8 cellular contexts compared by ENCODE assay signal in genomic region chr12:95623554-95624170, GRCh38.
DNase-seq lines count a peak whose midpoint lies in the region; ATAC-seq and TF ChIP-seq lines count a peak whose summit lies in the region.

No MANE protein-coding gene starts in this region.

- no peak overlapping the region for H3K4me3 Mint-ChIP-seq in activated naive CD8-positive, alpha-beta T cell treated with anti-CD3 and anti-CD28 coated beads, Interleukin-2, amount 10 ng/mL, durations not matched to agents 7 days and 5 days

- H3K36me3 Mint-ChIP-seq in activated naive CD8-positive, alpha-beta T cell treated with anti-CD3 and anti-CD28 coated beads, Interleukin-2, amount 10 ng/mL, durations not matched to agents 7 days and 5 days, result no peaks in the 10 kb centered on the region

- POLR2A ChIA-PET in activated naive CD8-positive, alpha-beta T cell treated with anti-CD3 and anti-CD28 coated beads, Interleukin-2, amount 10 ng/mL, durations not matched to agents 7 days and 5 days (lab: Charles Lee), result no interaction called here

- no peak for ATAC-seq in activated naive CD8-positive, alpha-beta T cell treated with anti-CD3 and anti-CD28 coated beads, Interleukin-2, amount 10 ng/mL, durations not matched to agents 7 days and 5 days (ENCODE audit: low read depth)
- ATAC-seq in left cardiac atrium (peak; percentile 90 to 91), GM19328 (IDR thresholded peaks at IDR 0.05; ENCODE audit: unreplicated experiment) (no peak), GM18909 (IDR thresholded peaks at IDR 0.05; ENCODE audit: poor library complexity, unreplicated experiment) (no peak)

- intact Hi-C loops in left cardiac atrium (cut with DNase I), result no loop called here

- H3K9me3 Mint-ChIP-seq in activated naive CD8-positive, alpha-beta T cell treated with anti-CD3 and anti-CD28 coated beads, Interleukin-2, amount 10 ng/mL, durations not matched to agents 7 days and 5 days, result no peaks in the 10 kb centered on the region

- H3K27me3 Mint-ChIP-seq in activated naive CD8-positive, alpha-beta T cell treated with anti-CD3 and anti-CD28 coated beads, Interleukin-2, amount 10 ng/mL, durations not matched to agents 7 days and 5 days, result no peaks in the 10 kb centered on the region

- DNase-seq in ACHN (peak; percentile 89), GM10266 (ENCODE audit: extremely low spot score) (peak; percentile 51), NCI-H226 (peak; percentile 86), left cardiac atrium (peak; percentile 69), retina (peak; percentile 52)
- DNase-seq in activated naive CD8-positive, alpha-beta T cell treated with anti-CD3 and anti-CD28 coated beads, Interleukin-2, amount 10 ng/mL, durations not matched to agents 7 days and 5 days, result peak; percentile 34

- TF ChIP-seq CTCF in GM10266 (IDR thresholded peaks at IDR 0.05; ENCODE audit: control insufficient read depth, insufficient read depth, low read depth, missing control alignments), result peak; percentile 80

- in situ Hi-C loops in ACHN (cut with HindIII; ENCODE audit: low pct_ligation_motif_present, low pct_unique_long_range_greater_than_20kb, low sequenced_read_pairs), result no loop called here

- no peak overlapping the region for H3K27ac Mint-ChIP-seq in activated naive CD8-positive, alpha-beta T cell treated with anti-CD3 and anti-CD28 coated beads, Interleukin-2, amount 10 ng/mL, durations not matched to agents 7 days and 5 days

- no peaks in the 10 kb centered on the region for H3K4me1 Mint-ChIP-seq in activated naive CD8-positive, alpha-beta T cell treated with anti-CD3 and anti-CD28 coated beads, Interleukin-2, amount 10 ng/mL, durations not matched to agents 7 days and 5 days

Comparison
In these comparisons a context has a peak if more than half of its experiments do, and no peak if none do; other contexts are left out.
1. DNase-seq: peak in every context shown above with its lines; median percentile 89 in ACHN; 86 in NCI-H226; 69 in left cardiac atrium; 52 in retina; 51 in GM10266; 34 in activated naive CD8-positive, alpha-beta T cell treated with anti-CD3 and anti-CD28 coated beads, Interleukin-2, amount 10 ng/mL, durations not matched to agents 7 days and 5 days.
2. ATAC-seq: peak in left cardiac atrium (2 of 2); none in activated naive CD8-positive, alpha-beta T cell treated with anti-CD3 and anti-CD28 coated beads, Interleukin-2, amount 10 ng/mL, durations not matched to agents 7 days and 5 days (single experiment), GM19328 (single experiment) and GM18909 (single experiment).